22 cellular contexts compared by ENCODE assay signal in genomic region chr11:85086511-85087284, GRCh38.
DNase-seq lines count a peak whose midpoint lies in the region; ATAC-seq, FAIRE-seq and TF ChIP-seq lines count a peak whose summit lies in the region.
"Had no signal": no experiment of that assay in that cellular context is flagged by ENCODE, and none has a peak within 500 bp of the region (broad histone marks: within the 10 kb centered on the region; RNA-seq: fewer than 3 reads in every experiment).

No MANE protein-coding gene starts in this region.

- peak; percentile 30 for DNase-seq in NCI-H748 (lab: John Stamatoyannopoulos, UW; ENCODE audit: unreplicated experiment)
- no peak for DNase-seq in NCI-H748 treated with DMSO at 0.1 percent for 48 hours (lab: John Stamatoyannopoulos, UW)
- DNase-seq in NCI-H1417 treated with DMSO at 0.1 percent for 48 hours (lab: John Stamatoyannopoulos, UW): peak; percentile 68
- DNase-seq in astrocyte (ENCODE audit: low read depth): peak; percentile 35
- no peak for DNase-seq in Peyer's patch
- no peak for DNase-seq in ureter (ENCODE audit: low spot score)
- DNase-seq in testis: no peak
- DNase-seq: activated CD4-positive, CD25-positive, alpha-beta regulatory T cell treated with anti-CD3 and anti-CD28 coated beads, Interleukin-2, amount 50 U/mL, for 72 hours; activated T-cell treated with anti-CD3 and anti-CD28 coated beads, Interleukin-2, amount 50 U/mL, for 72 hours; C1 segment of cervical spinal cord; colonic mucosa; endodermal cell; lower lobe of right lung; NCI-H1694; stimulated activated CD4-positive, alpha-beta T cell treated with anti-CD3 and anti-CD28 coated beads, Interleukin-4, amount 100 ng/mL, for 24 hours; stimulated activated naive CD8-positive, alpha-beta T cell treated with anti-CD3 and anti-CD28 coated beads, Interleukin-15, amount 100 ng/mL, for 72 hours; trophoblast cell had no signal

- H3K4me1 Mint-ChIP-seq in astrocyte (ENCODE audit: low read depth, unreplicated experiment): peaks cover 2% of the 10 kb centered on the region
- peaks cover 36% of the 10 kb centered on the region for H3K4me1 Mint-ChIP-seq in stimulated activated memory B cell treated with anti-CD40 and anti-IgM and Interleukin-4, amounts not matched to agents 10 μg/mL and 1 μg/mL and 100 μg/mL, for 72 hours
- H3K4me1 Mint-ChIP-seq: activated naive CD4-positive, alpha-beta T cell treated with anti-CD3 and anti-CD28 coated beads, Interleukin-2, amount 50 U/mL, for 24 hours; endodermal cell; stimulated activated naive CD8-positive, alpha-beta T cell treated with anti-CD3 and anti-CD28 coated beads, Interleukin-15, amount 100 ng/mL, for 72 hours had no signal

- no peak overlapping the region for H3K4me3 ChIP-seq in astrocyte (ENCODE audit: insufficient read depth, low read depth, low read length)
- no peak overlapping the region for H3K4me3 ChIP-seq in Peyer's patch
- no peak overlapping the region for H3K4me3 ChIP-seq in testis
- H3K4me3 ChIP-seq: A549, colonic mucosa, lower lobe of right lung had no signal

- peak overlapping the region; percentile 11 for H3K9ac ChIP-seq in astrocyte (ENCODE audit: low read length)

- TF ChIP-seq CTCF in astrocyte (IDR thresholded peaks at IDR 0.05; ENCODE audit: insufficient read depth, low read depth, low read length): no peak
- TF ChIP-seq CTCF in Peyer's patch (IDR thresholded peaks at IDR 0.05): no peak
- no peak for TF ChIP-seq CTCF in testis (IDR thresholded peaks at IDR 0.05)

- no peaks in the 10 kb centered on the region for H3K36me3 Mint-ChIP-seq in astrocyte (ENCODE audit: low read depth, unreplicated experiment)
- peaks cover 6% of the 10 kb centered on the region for H3K36me3 Mint-ChIP-seq in stimulated activated memory B cell treated with anti-CD40 and anti-IgM and Interleukin-4, amounts not matched to agents 10 μg/mL and 1 μg/mL and 100 μg/mL, for 72 hours
- H3K36me3 Mint-ChIP-seq: activated naive CD4-positive, alpha-beta T cell treated with anti-CD3 and anti-CD28 coated beads, Interleukin-2, amount 50 U/mL, for 24 hours had no signal

- H3K27ac Mint-ChIP-seq in astrocyte (ENCODE audit: unreplicated experiment): no peak overlapping the region
- peak overlapping the region; percentile 38 for H3K27ac Mint-ChIP-seq in stimulated activated memory B cell treated with anti-CD40 and anti-IgM and Interleukin-4, amounts not matched to agents 10 μg/mL and 1 μg/mL and 100 μg/mL, for 72 hours
- H3K27ac Mint-ChIP-seq: activated naive CD4-positive, alpha-beta T cell treated with anti-CD3 and anti-CD28 coated beads, Interleukin-2, amount 50 U/mL, for 24 hours; activated T-cell treated with anti-CD3 and anti-CD28 coated beads, Interleukin-2, amount 50 U/mL, for 72 hours; endodermal cell; stimulated activated naive CD8-positive, alpha-beta T cell treated with anti-CD3 and anti-CD28 coated beads, Interleukin-15, amount 100 ng/mL, for 72 hours had no signal

- H3K27me3 ChIP-seq in astrocyte (ENCODE audit: insufficient read depth, low read length) (no peaks in the 10 kb centered on the region), Peyer's patch (no peaks in the 10 kb centered on the region), testis (no peaks in the 10 kb centered on the region)
- H3K27me3 ChIP-seq: colonic mucosa had no signal

- H3K27me3 Mint-ChIP-seq in astrocyte (ENCODE audit: low read depth, unreplicated experiment): no peaks in the 10 kb centered on the region
- no peaks in the 10 kb centered on the region for H3K27me3 Mint-ChIP-seq in stimulated activated memory B cell treated with anti-CD40 and anti-IgM and Interleukin-4, amounts not matched to agents 10 μg/mL and 1 μg/mL and 100 μg/mL, for 72 hours
- H3K27me3 Mint-ChIP-seq: activated naive CD4-positive, alpha-beta T cell treated with anti-CD3 and anti-CD28 coated beads, Interleukin-2, amount 50 U/mL, for 24 hours; stimulated activated naive CD8-positive, alpha-beta T cell treated with anti-CD3 and anti-CD28 coated beads, Interleukin-15, amount 100 ng/mL, for 72 hours had no signal

- H3K9me3 ChIP-seq in astrocyte (ENCODE audit: insufficient read depth, low read depth, low read length) (no peaks in the 10 kb centered on the region), Peyer's patch (no peaks in the 10 kb centered on the region), testis (no peaks in the 10 kb centered on the region)
- H3K9me3 ChIP-seq: A549, colonic mucosa, lower lobe of right lung had no signal

- H3K27ac ChIP-seq in astrocyte (ENCODE audit: low read depth, low read length) (peak overlapping the region; percentile 73), Peyer's patch (no peak overlapping the region), testis (no peak overlapping the region)
- H3K27ac ChIP-seq: A549, colonic mucosa, lower lobe of right lung, RWPE1 had no signal

- peak; percentile 58 for FAIRE-seq in astrocyte (lab: Jason Lieb, UNC)
- FAIRE-seq: A549, G401.6 had no signal

- H3K36me3 ChIP-seq in astrocyte (ENCODE audit: insufficient read depth, low read length) (no peaks in the 10 kb centered on the region), Peyer's patch (no peaks in the 10 kb centered on the region), testis (ENCODE audit: low read depth, missing control alignments) (no peaks in the 10 kb centered on the region)
- H3K36me3 ChIP-seq: colonic mucosa, lower lobe of right lung had no signal

- no peaks in the 10 kb centered on the region for H4K20me1 ChIP-seq in astrocyte (ENCODE audit: insufficient read depth, low read length)

- no peak for ATAC-seq in stimulated activated memory B cell treated with anti-CD40 and anti-IgM and Interleukin-4, amounts not matched to agents 10 μg/mL and 1 μg/mL and 100 μg/mL, for 72 hours
- ATAC-seq: A549; activated T-cell treated with anti-CD3 and anti-CD28 coated beads, Interleukin-2, amount 50 U/mL, for 72 hours; lower lobe of right lung; stimulated activated naive CD8-positive, alpha-beta T cell treated with anti-CD3 and anti-CD28 coated beads, Interleukin-15, amount 100 ng/mL, for 72 hours had no signal

- peaks cover 11% of the 10 kb centered on the region for H3K4me1 ChIP-seq in astrocyte (ENCODE audit: insufficient read depth, low read length)
- no peaks in the 10 kb centered on the region for H3K4me1 ChIP-seq in Peyer's patch
- H3K4me1 ChIP-seq in testis: no peaks in the 10 kb centered on the region
- H3K4me1 ChIP-seq: colonic mucosa, lower lobe of right lung had no signal

- H3K4me3 Mint-ChIP-seq in astrocyte (ENCODE audit: unreplicated experiment): no peak overlapping the region
- H3K4me3 Mint-ChIP-seq in stimulated activated memory B cell treated with anti-CD40 and anti-IgM and Interleukin-4, amounts not matched to agents 10 μg/mL and 1 μg/mL and 100 μg/mL, for 72 hours: no peak overlapping the region
- H3K4me3 Mint-ChIP-seq: activated naive CD4-positive, alpha-beta T cell treated with anti-CD3 and anti-CD28 coated beads, Interleukin-2, amount 50 U/mL, for 24 hours; activated T-cell treated with anti-CD3 and anti-CD28 coated beads, Interleukin-2, amount 50 U/mL, for 72 hours; endodermal cell; stimulated activated naive CD8-positive, alpha-beta T cell treated with anti-CD3 and anti-CD28 coated beads, Interleukin-15, amount 100 ng/mL, for 72 hours had no signal

- intact Hi-C loops in testis (cut with DNase I; ENCODE audit: low total_unique reads): no loop called here

- H3K79me2 ChIP-seq in astrocyte (ENCODE audit: insufficient read depth, low read length): no peaks in the 10 kb centered on the region

- peaks cover 3% of the 10 kb centered on the region for H3K9me3 Mint-ChIP-seq in astrocyte (ENCODE audit: unreplicated experiment)
- H3K9me3 Mint-ChIP-seq in stimulated activated memory B cell treated with anti-CD40 and anti-IgM and Interleukin-4, amounts not matched to agents 10 μg/mL and 1 μg/mL and 100 μg/mL, for 72 hours: peaks cover 17% of the 10 kb centered on the region

- 87 to 93% methylated on average over 3 of the region's 3 CpGs for WGBS in testis, 2 donors

- peak overlapping the region; percentile 31 for H3K4me2 ChIP-seq in astrocyte (ENCODE audit: low read length)
- H3K4me2 ChIP-seq: A549 had no signal

- no peak for TF ChIP-seq POLR2A in Peyer's patch (IDR thresholded peaks at IDR 0.05)
- no peak for TF ChIP-seq POLR2A in testis (IDR thresholded peaks at IDR 0.05)

- no peak overlapping the region for H2AFZ ChIP-seq in astrocyte (ENCODE audit: low read depth, low read length)

Comparison
In these comparisons a context has a peak if more than half of its experiments do, and no peak if none do; other contexts are left out.
1. DNase-seq: peak in NCI-H748 (single experiment), NCI-H1417 treated with DMSO at 0.1 percent for 48 hours (single experiment) and astrocyte (single experiment); none in NCI-H748 treated with DMSO at 0.1 percent for 48 hours (single experiment), Peyer's patch (0 of 3), ureter (single experiment) and testis (single experiment).